Comparison of ENCODE assay signal across 24 cellular contexts in genomic region chr6:11950109-11950508, GRCh38.
"Had no signal": no experiment of that assay in that cellular context is flagged by ENCODE, and none has a peak within 500 bp of the region (broad histone marks: within the 10 kb centered on the region; RNA-seq: fewer than 3 reads in every experiment).

No MANE protein-coding gene starts in this region.

- H3K27ac Mint-ChIP-seq: activated T-cell treated with anti-CD3 and anti-CD28 coated beads, Interleukin-2, amount 50 U/mL, for 72 hours; effector memory CD8-positive, alpha-beta T cell; memory B cell; naive thymus-derived CD4-positive, alpha-beta T cell; progenitor cell of endocrine pancreas; stimulated activated naive CD8-positive, alpha-beta T cell treated with anti-CD3 and anti-CD28 coated beads, Interleukin-15, amount 100 ng/mL, for 72 hours had no signal

- H3K4me3 Mint-ChIP-seq: activated T-cell treated with anti-CD3 and anti-CD28 coated beads, Interleukin-2, amount 50 U/mL, for 72 hours; effector memory CD8-positive, alpha-beta T cell; memory B cell; naive thymus-derived CD4-positive, alpha-beta T cell; neural progenitor cell; stimulated activated naive CD8-positive, alpha-beta T cell treated with anti-CD3 and anti-CD28 coated beads, Interleukin-15, amount 100 ng/mL, for 72 hours had no signal

- H3K4me1 ChIP-seq: heart left ventricle, neural progenitor cell, right atrium auricular region, transverse colon, vagina had no signal

- H3K36me3 ChIP-seq: cardiac muscle cell, heart left ventricle, neural progenitor cell, right atrium auricular region, suprapubic skin, transverse colon, vagina had no signal

- H3K4me3 ChIP-seq: cardiac muscle cell, heart left ventricle, mucosa of descending colon, neural progenitor cell, right atrium auricular region, skin epidermis, suprapubic skin, transverse colon, vagina had no signal

- H3K36me3 Mint-ChIP-seq: memory B cell; naive thymus-derived CD4-positive, alpha-beta T cell; neural progenitor cell had no signal

- H3K4me1 Mint-ChIP-seq: memory B cell; stimulated activated naive CD8-positive, alpha-beta T cell treated with anti-CD3 and anti-CD28 coated beads, Interleukin-15, amount 100 ng/mL, for 72 hours had no signal

- ATAC-seq: activated T-cell treated with anti-CD3 and anti-CD28 coated beads, Interleukin-2, amount 50 U/mL, for 72 hours; effector memory CD8-positive, alpha-beta T cell; left ventricle myocardium superior; mucosa of descending colon; naive thymus-derived CD4-positive, alpha-beta T cell; stimulated activated naive CD8-positive, alpha-beta T cell treated with anti-CD3 and anti-CD28 coated beads, Interleukin-15, amount 100 ng/mL, for 72 hours had no signal

- H3K9me3 Mint-ChIP-seq: activated T-cell treated with anti-CD3 and anti-CD28 coated beads, Interleukin-2, amount 50 U/mL, for 72 hours; effector memory CD8-positive, alpha-beta T cell; neural progenitor cell; stimulated activated naive CD8-positive, alpha-beta T cell treated with anti-CD3 and anti-CD28 coated beads, Interleukin-15, amount 100 ng/mL, for 72 hours had no signal

- DNase-seq: activated CD4-positive, alpha-beta T cell treated with anti-CD3 and anti-CD28 coated beads, Interleukin-2, amount 50 U/mL, for 1 hour; activated CD8-positive, alpha-beta memory T cell treated with anti-CD3 and anti-CD28 coated beads for 24 hours; activated effector memory CD4-positive, alpha-beta T cell treated with anti-CD3 and anti-CD28 coated beads, Interleukin-2, amount 50 U/mL, for 16 hours; activated naive CD4-positive, alpha-beta T cell treated with anti-CD3 and anti-CD28 coated beads, Interleukin-2, amount 50 U/mL, for 16 hours; activated T-cell treated with anti-CD3 and anti-CD28 coated beads, Interleukin-2, amount 50 U/mL, for 72 hours; effector memory CD8-positive, alpha-beta T cell; heart left ventricle; kidney glomerular epithelial cell; left ventricle myocardium superior; mucosa of descending colon; naive thymus-derived CD4-positive, alpha-beta T cell; stimulated activated CD4-positive, alpha-beta T cell treated with anti-CD3 and anti-CD28 coated beads, Interleukin-15, amount 100 ng/mL, for 24 hours; stimulated activated CD4-positive, alpha-beta T cell treated with anti-CD3 and anti-CD28 coated beads, Interleukin-4, amount 100 ng/mL, for 1 hour; stimulated activated naive CD8-positive, alpha-beta T cell treated with anti-CD3 and anti-CD28 coated beads, Interleukin-15, amount 100 ng/mL, for 72 hours; T1000; transverse colon had no signal

- H3K9me3 ChIP-seq: mucosa of descending colon, right atrium auricular region, suprapubic skin, transverse colon, vagina had no signal

- H3K27me3 ChIP-seq: cardiac muscle cell, heart left ventricle, neural progenitor cell, right atrium auricular region, suprapubic skin, transverse colon, vagina had no signal

- H3K27ac ChIP-seq: cardiac muscle cell, neural progenitor cell, right atrium auricular region, suprapubic skin, transverse colon, vagina had no signal

- H3K27me3 Mint-ChIP-seq: memory B cell; naive thymus-derived CD4-positive, alpha-beta T cell; progenitor cell of endocrine pancreas; stimulated activated naive CD8-positive, alpha-beta T cell treated with anti-CD3 and anti-CD28 coated beads, Interleukin-15, amount 100 ng/mL, for 72 hours had no signal
